Comparison of ENCODE assay signal across 8 cellular contexts in the genomic region with DNA sequence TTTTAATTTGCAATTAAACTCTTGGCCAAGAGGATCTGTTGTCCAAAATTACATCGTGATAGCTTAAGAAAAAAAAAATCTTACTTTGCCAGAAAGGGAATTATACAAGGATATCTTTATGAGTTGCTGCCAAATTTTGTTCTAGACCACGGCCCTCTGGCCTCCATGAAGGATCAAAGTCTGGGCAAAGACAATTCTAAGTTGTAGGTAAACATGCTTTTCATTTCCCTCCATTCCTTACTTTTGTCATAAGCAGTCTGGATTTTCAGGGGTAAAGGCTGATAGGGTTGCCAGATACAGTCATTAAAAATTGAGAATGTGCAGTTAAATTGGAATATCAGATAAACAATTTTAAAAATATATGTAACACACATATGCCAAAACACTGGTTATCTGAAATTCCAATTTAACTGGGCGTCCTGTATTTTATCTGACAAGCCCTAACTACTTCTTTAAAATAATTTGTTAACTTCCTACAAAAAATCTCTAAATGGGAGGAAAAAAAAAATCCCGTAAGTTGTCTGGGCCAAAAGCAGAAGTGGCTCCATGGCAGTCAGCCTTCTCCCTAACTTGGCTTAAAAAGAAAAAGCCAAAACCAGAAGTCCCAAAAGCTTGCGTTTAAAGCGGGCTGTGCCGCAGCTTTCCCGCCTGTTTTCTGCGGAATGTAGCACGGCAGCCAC.
DNase-seq lines count a peak whose midpoint lies in the region; TF ChIP-seq lines count a peak whose summit lies in the region.

No MANE protein-coding gene starts in this region.

- H3K27ac ChIP-seq in OCI-LY1 (ENCODE audit: low read depth, low read length, poor library complexity, severe bottlenecking) (peak overlapping the region; percentile 96), prostate gland (peak overlapping the region; percentile 99)

- H3K9ac ChIP-seq in OCI-LY1 (ENCODE audit: low read length), result peak overlapping the region; percentile 99

- H2AFZ ChIP-seq in OCI-LY1 (ENCODE audit: low read length), result no peak overlapping the region

- H3K9me2 ChIP-seq in OCI-LY1 (ENCODE audit: low read depth, low read length), result no peaks in the 10 kb centered on the region

- no peaks in the 10 kb centered on the region for H3F3A ChIP-seq in OCI-LY1 (ENCODE audit: insufficient read depth, low read length)

- no peaks in the 10 kb centered on the region for H4K20me1 ChIP-seq in OCI-LY1 (ENCODE audit: insufficient read depth, low read length)

- H3K4me1 ChIP-seq in OCI-LY1 (ENCODE audit: insufficient read depth, low read length, severe bottlenecking) (peaks cover 35% of the 10 kb centered on the region), prostate gland (replicated peaks) (no peaks in the 10 kb centered on the region)

- peak overlapping the region; percentile 92 for H3K4me2 ChIP-seq in OCI-LY1 (ENCODE audit: low read length)

- 4% methylated on average over 10 of the region's 10 CpGs for WGBS in prostate gland

- H3K79me2 ChIP-seq in OCI-LY1 (ENCODE audit: insufficient read depth, low read length), result peaks cover 17% of the 10 kb centered on the region

- DNase-seq in GM06990 (ENCODE audit: extremely low read depth, insufficient read length) (no peak), epithelial cell of esophagus (ENCODE audit: low read depth) (no peak), prostate gland (ENCODE audit: low spot score) (no peak), RPMI8226 (no peak), epidermal melanocyte (ENCODE audit: insufficient read length, low spot score) (no peak), NCI-H2171 treated with DMSO at 0.1 percent for 48 hours (lab: John Stamatoyannopoulos, UW) (no peak), retina (no peak)

- no peak for TF ChIP-seq POLR2A in prostate gland (IDR thresholded peaks at IDR 0.05)

- H3K4me3 ChIP-seq in GM06990 (replicated peaks; ENCODE audit: low read depth, low read length) (peak overlapping the region; percentile 85), OCI-LY1 (ENCODE audit: low read depth, low read length, poor library complexity, severe bottlenecking) (peak overlapping the region; percentile 89), epithelial cell of esophagus (ENCODE audit: low read length) (peak overlapping the region; percentile 70), prostate gland (peak overlapping the region; percentile 63 to 85)

- H3K9me3 ChIP-seq in OCI-LY1 (ENCODE audit: low read length) (no peaks in the 10 kb centered on the region), prostate gland (no peaks in the 10 kb centered on the region)

- intact Hi-C loops in prostate gland (cut with DNase I), result loop anchor here (5.0 kb wide), 1 partner anchor 190 kb away; no protein-coding TSS in a partner anchor

- H3K36me3 ChIP-seq in GM06990 (ENCODE audit: control insufficient read depth, insufficient read depth, low read length) (peaks cover 3% of the 10 kb centered on the region; the same call in 1 of the 2 replicates), OCI-LY1 (ENCODE audit: insufficient read depth, low read length) (peaks cover 6% of the 10 kb centered on the region; the same call in 1 of the 2 replicates), prostate gland (no peaks in the 10 kb centered on the region)

- TF ChIP-seq CTCF in GM06990 (IDR thresholded peaks at IDR 0.05; ENCODE audit: insufficient read depth, low read length, poor library complexity, severe bottlenecking) (no peak), OCI-LY1 (IDR thresholded peaks at IDR 0.05; ENCODE audit: low read length) (no peak), epithelial cell of esophagus (IDR thresholded peaks at IDR 0.05; ENCODE audit: insufficient read depth, low read depth, low read length, missing control alignments) (no peak), prostate gland (IDR thresholded peaks at IDR 0.05) (no peak)

- no peaks in the 10 kb centered on the region for H3K27me3 ChIP-seq in GM06990 (replicated peaks; ENCODE audit: control insufficient read depth, insufficient read depth, low read length)
- no peaks in the 10 kb centered on the region for H3K27me3 ChIP-seq in OCI-LY1 (ENCODE audit: insufficient read depth, low read length)
- no peaks in the 10 kb centered on the region for H3K27me3 ChIP-seq in prostate gland (replicated peaks; ENCODE audit: insufficient read depth)
